31 cellular contexts compared by ENCODE assay signal in genomic region chr9:108882052-108882888, GRCh38. TPM values are rescaled to one million over a fixed set of nuclear protein-coding genes. Genes with fewer than 3 reads are reported as not detected.
"Had no signal": no experiment of that assay in that cellular context is flagged by ENCODE, and none has a peak within 500 bp of the region (broad histone marks: within the 10 kb centered on the region; RNA-seq: fewer than 3 reads in every experiment).

No MANE protein-coding gene starts in this region.

- H3K27me3 Mint-ChIP-seq: dendritic cell treated with granulocyte-macrophage colony-stimulating factor and Interleukin-4, amounts not matched to agents 40 ng/mL and 50 ng/mL, for 4 days; naive B cell; natural killer cell treated with Interleukin-12 subunit alpha and Interleukin-12 subunit beta and Interleukin-15 and Interleukin-18, amount 100 ng/mL, for 72 hours; progenitor cell of endocrine pancreas; stimulated activated memory B cell treated with anti-CD40 and anti-IgM and Interleukin-4, amounts not matched to agents 10 μg/mL and 1 μg/mL and 100 μg/mL, for 72 hours; type B pancreatic cell had no signal

- H3K9me3 Mint-ChIP-seq: dendritic cell treated with granulocyte-macrophage colony-stimulating factor and Interleukin-4, amounts not matched to agents 40 ng/mL and 50 ng/mL, for 4 days; endodermal cell; naive B cell; natural killer cell treated with Interleukin-12 subunit alpha and Interleukin-12 subunit beta and Interleukin-15 and Interleukin-18, amount 100 ng/mL, for 72 hours; stimulated activated memory B cell treated with anti-CD40 and anti-IgM and Interleukin-4, amounts not matched to agents 10 μg/mL and 1 μg/mL and 100 μg/mL, for 72 hours; type B pancreatic cell had no signal

- H3K27ac Mint-ChIP-seq: dendritic cell treated with granulocyte-macrophage colony-stimulating factor and Interleukin-4, amounts not matched to agents 40 ng/mL and 50 ng/mL, for 4 days; endodermal cell; mesothelial cell of epicardium; naive B cell; natural killer cell treated with Interleukin-12 subunit alpha and Interleukin-12 subunit beta and Interleukin-15 and Interleukin-18, amount 100 ng/mL, for 72 hours; progenitor cell of endocrine pancreas; stimulated activated memory B cell treated with anti-CD40 and anti-IgM and Interleukin-4, amounts not matched to agents 10 μg/mL and 1 μg/mL and 100 μg/mL, for 72 hours; type B pancreatic cell had no signal

- H3K4me1 Mint-ChIP-seq: endodermal cell, naive B cell, neural crest cell had no signal

- H3K4me3 Mint-ChIP-seq: dendritic cell treated with granulocyte-macrophage colony-stimulating factor and Interleukin-4, amounts not matched to agents 40 ng/mL and 50 ng/mL, for 4 days; endodermal cell; mesothelial cell of epicardium; naive B cell; natural killer cell treated with Interleukin-12 subunit alpha and Interleukin-12 subunit beta and Interleukin-15 and Interleukin-18, amount 100 ng/mL, for 72 hours; neural crest cell; stimulated activated memory B cell treated with anti-CD40 and anti-IgM and Interleukin-4, amounts not matched to agents 10 μg/mL and 1 μg/mL and 100 μg/mL, for 72 hours; type B pancreatic cell had no signal

- ATAC-seq: esophagus mucosa; gastrocnemius medialis; left lobe of liver; mucosa of descending colon; natural killer cell treated with Interleukin-12 subunit alpha and Interleukin-12 subunit beta and Interleukin-15 and Interleukin-18, amount 100 ng/mL, for 72 hours; sciatic nerve; stimulated activated memory B cell treated with anti-CD40 and anti-IgM and Interleukin-4, amounts not matched to agents 10 μg/mL and 1 μg/mL and 100 μg/mL, for 72 hours; stimulated activated naive CD8-positive, alpha-beta T cell treated with anti-CD3 and anti-CD28 coated beads, Interleukin-15, Interleukin-2, amounts not matched to agents 100 U/mL and 50 U/mL, for 24 hours had no signal

- DNase-seq: effector CD8-positive, alpha-beta T cell; endodermal cell; foreskin fibroblast; gastrocnemius medialis; head of caudate nucleus; mesenchymal stem cell; mucosa of descending colon; naive B cell; stimulated activated CD4-positive, alpha-beta T cell treated with anti-CD3 and anti-CD28 coated beads, Interleukin-12 subunit alpha, Interleukin-12 subunit beta, amount 100 ng/mL, for 4 hours; stimulated activated CD4-positive, alpha-beta T cell treated with anti-CD3 and anti-CD28 coated beads, Interleukin-1b, Interleukin-23, amount 100 ng/mL, for 48 hours; stimulated activated CD4-positive, alpha-beta T cell treated with anti-CD3 and anti-CD28 coated beads, Interleukin-4, amount 100 ng/mL, for 24 hours; stimulated activated naive CD8-positive, alpha-beta T cell treated with anti-CD3 and anti-CD28 coated beads, Interleukin-15, Interleukin-2, amounts not matched to agents 100 U/mL and 50 U/mL, for 24 hours; substantia nigra; testis; tibial artery had no signal

RNA-seq across cellular contexts. Expression of gene ACTL7A, which starts 20.2 kb away (rescaled TPM):
- total RNA-seq: endodermal cell; esophagus mucosa; gastrocnemius medialis; glomerular endothelial cell; left lobe of liver; liver; lung; mesothelial cell of epicardium; mucosa of descending colon; natural killer cell treated with Interleukin-12 subunit alpha and Interleukin-12 subunit beta and Interleukin-15 and Interleukin-18, amount 100 ng/mL, for 72 hours; neural crest cell; osteoblast; progenitor cell of endocrine pancreas; sciatic nerve; smooth muscle cell; urinary bladder had no signal

RNA-seq across cellular contexts. Expression of gene ACTL7B, which starts 26.5 kb away (rescaled TPM):
- total RNA-seq: endodermal cell; esophagus mucosa; gastrocnemius medialis; glomerular endothelial cell; left lobe of liver; lung; mesothelial cell of epicardium; mucosa of descending colon; natural killer cell treated with Interleukin-12 subunit alpha and Interleukin-12 subunit beta and Interleukin-15 and Interleukin-18, amount 100 ng/mL, for 72 hours; neural crest cell; osteoblast; smooth muscle cell; urinary bladder had no signal
